Comparison of ENCODE assay signal across 1 cellular context in genomic region chr16:24853169-24853824, GRCh38.
TF ChIP-seq lines count a peak whose summit lies in the region.

No MANE protein-coding gene starts in this region.

TF ChIP-seq in HepG2, 621 proteins besides CTCF, POLR2A, EP300 and RAD21:
- TF ChIP-seq, protein P1, sequence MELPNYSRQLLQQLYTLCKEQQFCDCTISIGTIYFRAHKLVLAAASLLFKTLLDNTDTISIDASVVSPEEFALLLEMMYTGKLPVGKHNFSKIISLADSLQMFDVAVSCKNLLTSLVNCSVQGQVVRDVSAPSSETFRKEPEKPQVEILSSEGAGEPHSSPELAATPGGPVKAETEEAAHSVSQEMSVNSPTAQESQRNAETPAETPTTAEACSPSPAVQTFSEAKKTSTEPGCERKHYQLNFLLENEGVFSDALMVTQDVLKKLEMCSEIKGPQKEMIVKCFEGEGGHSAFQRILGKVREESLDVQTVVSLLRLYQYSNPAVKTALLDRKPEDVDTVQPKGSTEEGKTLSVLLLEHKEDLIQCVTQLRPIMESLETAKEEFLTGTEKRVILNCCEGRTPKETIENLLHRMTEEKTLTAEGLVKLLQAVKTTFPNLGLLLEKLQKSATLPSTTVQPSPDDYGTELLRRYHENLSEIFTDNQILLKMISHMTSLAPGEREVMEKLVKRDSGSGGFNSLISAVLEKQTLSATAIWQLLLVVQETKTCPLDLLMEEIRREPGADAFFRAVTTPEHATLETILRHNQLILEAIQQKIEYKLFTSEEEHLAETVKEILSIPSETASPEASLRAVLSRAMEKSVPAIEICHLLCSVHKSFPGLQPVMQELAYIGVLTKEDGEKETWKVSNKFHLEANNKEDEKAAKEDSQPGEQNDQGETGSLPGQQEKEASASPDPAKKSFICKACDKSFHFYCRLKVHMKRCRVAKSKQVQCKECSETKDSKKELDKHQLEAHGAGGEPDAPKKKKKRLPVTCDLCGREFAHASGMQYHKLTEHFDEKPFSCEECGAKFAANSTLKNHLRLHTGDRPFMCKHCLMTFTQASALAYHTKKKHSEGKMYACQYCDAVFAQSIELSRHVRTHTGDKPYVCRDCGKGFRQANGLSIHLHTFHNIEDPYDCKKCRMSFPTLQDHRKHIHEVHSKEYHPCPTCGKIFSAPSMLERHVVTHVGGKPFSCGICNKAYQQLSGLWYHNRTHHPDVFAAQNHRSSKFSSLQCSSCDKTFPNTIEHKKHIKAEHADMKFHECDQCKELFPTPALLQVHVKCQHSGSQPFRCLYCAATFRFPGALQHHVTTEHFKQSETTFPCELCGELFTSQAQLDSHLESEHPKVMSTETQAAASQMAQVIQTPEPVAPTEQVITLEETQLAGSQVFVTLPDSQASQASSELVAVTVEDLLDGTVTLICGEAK (IDR thresholded peaks at IDR 0.05): no peak
- TF ChIP-seq, protein P1 (CRISPR knock-in tag; IDR thresholded peaks at IDR 0.05): 0 out of 2 replicates have a peak, but pooled peaks have one; percentile 16
- TF ChIP-seq ZNF333 (CRISPR knock-in tag; IDR thresholded peaks at IDR 0.05; ENCODE audit: borderline replicate concordance) (no peak), ZKSCAN8 (CRISPR knock-in tag; IDR thresholded peaks at IDR 0.05; ENCODE audit: borderline replicate concordance) (peak; percentile 99)
